29 cellular contexts compared by ENCODE assay signal in genomic region chr2:65297544-65297943, GRCh38.
"Had no signal": no experiment of that assay in that cellular context is flagged by ENCODE, and none has a peak within 500 bp of the region (broad histone marks: within the 10 kb centered on the region; RNA-seq: fewer than 3 reads in every experiment).

No MANE protein-coding gene starts in this region.

- ATAC-seq: stimulated activated effector memory CD8-positive, alpha-beta T cell treated with anti-CD3 and anti-CD28 coated beads, Interleukin-12 subunit alpha, Interleukin-12 subunit beta, amount 100 ng/mL, for 72 hours; stimulated activated memory B cell treated with anti-CD40 and anti-IgM and Interleukin-4, amounts not matched to agents 10 μg/mL and 1 μg/mL and 100 μg/mL, for 72 hours; stimulated activated naive B cell treated with anti-CD40 and anti-IgM and Interleukin-4, amounts not matched to agents 10 μg/mL and 1 μg/mL and 100 μg/mL, for 72 hours; stimulated activated naive CD8-positive, alpha-beta T cell treated with anti-CD3 and anti-CD28 coated beads, Interleukin-15, amount 100 ng/mL, for 72 hours; stimulated activated naive CD8-positive, alpha-beta T cell treated with anti-CD3 and anti-CD28 coated beads, Interleukin-15, Interleukin-2, amounts not matched to agents 100 U/mL and 50 U/mL, for 24 hours; upper lobe of right lung had no signal

- H3K9me3 Mint-ChIP-seq: stimulated activated effector memory CD8-positive, alpha-beta T cell treated with anti-CD3 and anti-CD28 coated beads, Interleukin-12 subunit alpha, Interleukin-12 subunit beta, amount 100 ng/mL, for 72 hours; stimulated activated memory B cell treated with anti-CD40 and anti-IgM and Interleukin-4, amounts not matched to agents 10 μg/mL and 1 μg/mL and 100 μg/mL, for 72 hours; stimulated activated naive B cell treated with anti-CD40 and anti-IgM and Interleukin-4, amounts not matched to agents 10 μg/mL and 1 μg/mL and 100 μg/mL, for 72 hours; stimulated activated naive CD8-positive, alpha-beta T cell treated with anti-CD3 and anti-CD28 coated beads, Interleukin-15, amount 100 ng/mL, for 72 hours; stimulated activated naive CD8-positive, alpha-beta T cell treated with anti-CD3 and anti-CD28 coated beads, Interleukin-15, Interleukin-2, amounts not matched to agents 100 ng/mL and 50 ng/mL, for 24 hours; type B pancreatic cell had no signal

- H3K36me3 Mint-ChIP-seq: stimulated activated memory B cell treated with anti-CD40 and anti-IgM and Interleukin-4, amounts not matched to agents 10 μg/mL and 1 μg/mL and 100 μg/mL, for 72 hours had no signal

- DNase-seq: stimulated activated CD4-positive, alpha-beta T cell treated with anti-CD3 and anti-CD28 coated beads, Interleukin-2, amount 100 ng/mL, for 48 hours; stimulated activated CD4-positive, alpha-beta T cell treated with anti-CD3 and anti-CD28 coated beads, Interleukin-4, amount 100 ng/mL, for 1 hour; stimulated activated CD4-positive, alpha-beta T cell treated with anti-CD3 and anti-CD28 coated beads, Interleukin-4, amount 100 ng/mL, for 24 hours; stimulated activated CD4-positive, alpha-beta T cell treated with anti-CD3 and anti-CD28 coated beads, Interleukin-4, amount 100 ng/mL, for 4 hours; stimulated activated CD8-positive, alpha-beta memory T cell treated with anti-CD3 and anti-CD28 coated beads, Interleukin-4, amount 100 ng/mL, for 48 hours; stimulated activated naive B cell treated with anti-CD40 and anti-IgM and Interleukin-4, amounts not matched to agents 10 μg/mL and 1 μg/mL and 100 μg/mL, for 72 hours; stimulated activated naive CD4-positive, alpha-beta T cell; stimulated activated naive CD4-positive, alpha-beta T cell treated with Interleukin-2 at 50 U/mL for 16 hours; stimulated activated naive CD8-positive, alpha-beta T cell treated with anti-CD3 and anti-CD28 coated beads, Interleukin-15, amount 100 ng/mL, for 72 hours; stimulated activated naive CD8-positive, alpha-beta T cell treated with anti-CD3 and anti-CD28 coated beads, Interleukin-15, Interleukin-2, amounts not matched to agents 100 U/mL and 50 U/mL, for 24 hours; stomach; substantia nigra; testis; thyroid gland; tibial artery; transverse colon; trophoblast cell; upper lobe of left lung; upper lobe of right lung; uterus had no signal

- FAIRE-seq: urothelium cell line had no signal

- H3K4me3 ChIP-seq: stomach, suprapubic skin, testis, thoracic aorta, thyroid gland, tibial artery, tibial nerve, transverse colon, upper lobe of left lung, upper lobe of right lung, uterus, vagina had no signal

- H3K27me3 ChIP-seq: stomach, suprapubic skin, testis, thyroid gland, tibial artery, tibial nerve, transverse colon, upper lobe of left lung, upper lobe of right lung, uterus, vagina had no signal

- H3K9me3 ChIP-seq: stomach, suprapubic skin, testis, thoracic aorta, thyroid gland, tibial artery, tibial nerve, transverse colon, upper lobe of left lung, upper lobe of right lung, uterus, vagina had no signal

- H3K27ac Mint-ChIP-seq: stimulated activated effector memory CD8-positive, alpha-beta T cell treated with anti-CD3 and anti-CD28 coated beads, Interleukin-12 subunit alpha, Interleukin-12 subunit beta, amount 100 ng/mL, for 72 hours; stimulated activated memory B cell treated with anti-CD40 and anti-IgM and Interleukin-4, amounts not matched to agents 10 μg/mL and 1 μg/mL and 100 μg/mL, for 72 hours; stimulated activated naive B cell treated with anti-CD40 and anti-IgM and Interleukin-4, amounts not matched to agents 10 μg/mL and 1 μg/mL and 100 μg/mL, for 72 hours; stimulated activated naive CD8-positive, alpha-beta T cell treated with anti-CD3 and anti-CD28 coated beads, Interleukin-15, amount 100 ng/mL, for 72 hours; stimulated activated naive CD8-positive, alpha-beta T cell treated with anti-CD3 and anti-CD28 coated beads, Interleukin-15, Interleukin-2, amounts not matched to agents 100 ng/mL and 50 ng/mL, for 24 hours; type B pancreatic cell had no signal

- H3K4me3 Mint-ChIP-seq: stimulated activated effector memory CD8-positive, alpha-beta T cell treated with anti-CD3 and anti-CD28 coated beads, Interleukin-12 subunit alpha, Interleukin-12 subunit beta, amount 100 ng/mL, for 72 hours; stimulated activated memory B cell treated with anti-CD40 and anti-IgM and Interleukin-4, amounts not matched to agents 10 μg/mL and 1 μg/mL and 100 μg/mL, for 72 hours; stimulated activated naive B cell treated with anti-CD40 and anti-IgM and Interleukin-4, amounts not matched to agents 10 μg/mL and 1 μg/mL and 100 μg/mL, for 72 hours; stimulated activated naive CD8-positive, alpha-beta T cell treated with anti-CD3 and anti-CD28 coated beads, Interleukin-15, amount 100 ng/mL, for 72 hours; stimulated activated naive CD8-positive, alpha-beta T cell treated with anti-CD3 and anti-CD28 coated beads, Interleukin-15, Interleukin-2, amounts not matched to agents 100 ng/mL and 50 ng/mL, for 24 hours; type B pancreatic cell had no signal

- H3K27ac ChIP-seq: stomach, suprapubic skin, testis, thoracic aorta, thyroid gland, tibial artery, tibial nerve, transverse colon, upper lobe of left lung, upper lobe of right lung, uterus had no signal

- H3K36me3 ChIP-seq: stomach, suprapubic skin, thoracic aorta, thyroid gland, tibial artery, tibial nerve, transverse colon, upper lobe of left lung, upper lobe of right lung, uterus, vagina had no signal
